10 cellular contexts compared by ENCODE assay signal in the genomic region with DNA sequence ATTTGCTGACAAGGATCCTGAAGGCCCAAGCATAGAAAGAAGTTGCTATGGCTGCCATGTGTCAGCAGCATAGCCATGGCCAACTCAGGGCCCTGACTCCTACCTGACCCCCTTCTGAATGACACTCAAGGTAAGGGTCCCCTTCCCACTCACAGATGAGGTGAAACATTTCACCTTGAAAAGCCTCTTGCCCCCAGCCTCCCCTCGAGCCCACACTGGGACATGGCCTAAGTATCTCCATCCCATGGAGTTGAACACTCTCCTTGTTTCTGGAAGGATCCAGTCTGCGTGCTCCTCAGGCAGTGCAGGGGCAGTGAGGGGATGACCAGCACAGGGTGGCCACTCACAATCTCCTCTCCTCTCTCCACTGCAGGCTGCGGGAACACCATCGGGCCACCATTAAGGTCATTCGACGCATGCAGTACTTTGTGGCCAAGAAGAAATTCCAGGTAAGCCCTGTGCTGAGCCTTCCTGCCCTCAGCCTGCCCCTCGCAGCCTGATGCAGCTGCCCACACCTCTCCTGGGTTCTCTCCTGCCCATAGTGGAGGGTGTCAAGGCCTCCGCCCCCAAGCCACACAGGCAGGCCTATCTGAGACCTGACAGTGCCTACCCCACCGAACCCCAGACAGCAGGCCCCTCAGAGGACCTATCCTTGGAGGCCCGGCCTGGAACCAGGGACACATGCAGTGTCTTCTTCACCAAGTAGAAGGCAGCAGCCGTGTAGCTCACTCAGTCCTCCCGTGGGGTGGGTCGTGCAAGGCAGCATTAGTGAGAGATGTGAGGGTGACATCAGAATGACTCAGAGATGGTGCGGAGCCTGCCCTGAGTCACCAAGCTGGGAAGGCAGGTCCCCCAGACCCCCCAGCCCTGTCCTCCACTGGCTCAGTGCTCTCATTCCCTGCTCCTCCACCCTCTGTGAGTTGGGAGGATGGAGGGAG.
DNase-seq lines count a peak whose midpoint lies in the region; ATAC-seq and TF ChIP-seq lines count a peak whose summit lies in the region.
"Had no signal": no experiment of that assay in that cellular context is flagged by ENCODE, and none has a peak within 500 bp of the region (broad histone marks: within the 10 kb centered on the region; RNA-seq: fewer than 3 reads in every experiment).

No MANE protein-coding gene starts in this region.

- no peaks in the 10 kb centered on the region for H3K36me3 Mint-ChIP-seq in effector memory CD8-positive, alpha-beta T cell (ENCODE audit: insufficient read depth)

- H3K4me3 ChIP-seq in AG10803 (ENCODE audit: low read length) (no peak overlapping the region), choroid plexus epithelial cell (ENCODE audit: low read depth, low read length) (no peak overlapping the region), mucosa of descending colon (no peak overlapping the region)
- H3K4me3 ChIP-seq: skin epidermis had no signal

- H3K36me3 ChIP-seq in mucosa of descending colon (ENCODE audit: low read depth), result no peaks in the 10 kb centered on the region

- H3K9me3 ChIP-seq in mucosa of descending colon, result no peaks in the 10 kb centered on the region

- TF ChIP-seq CTCF in AG10803 (conservative IDR thresholded peaks at IDR 0.05; ENCODE audit: low read length), result no peak
- TF ChIP-seq CTCF in choroid plexus epithelial cell (conservative IDR thresholded peaks at IDR 0.05; ENCODE audit: low read depth, low read length), result no peak
- no peak for TF ChIP-seq CTCF in mucosa of descending colon (IDR thresholded peaks at IDR 0.05)

- no peaks in the 10 kb centered on the region for H3K9me3 Mint-ChIP-seq in effector memory CD8-positive, alpha-beta T cell

- H3K27me3 Mint-ChIP-seq in effector memory CD8-positive, alpha-beta T cell, result peaks cover 14 to 25% of the 10 kb centered on the region in 2 donors

- intact Hi-C loops in mucosa of descending colon (cut with DNase I, micrococcal nuclease), result no loop called here

- ATAC-seq in mucosa of descending colon, result no peak
- no peak for ATAC-seq in GM21390 (IDR thresholded peaks at IDR 0.05; ENCODE audit: unreplicated experiment)
- no peak for ATAC-seq in effector memory CD8-positive, alpha-beta T cell (replicated peaks)
- no peak for ATAC-seq in HG03159 (IDR thresholded peaks at IDR 0.05; ENCODE audit: unreplicated experiment)

- H3K27ac Mint-ChIP-seq in effector memory CD8-positive, alpha-beta T cell, result no peak overlapping the region

- H3K4me3 Mint-ChIP-seq in effector memory CD8-positive, alpha-beta T cell, result no peak overlapping the region

- peaks cover 3 to 10% of the 10 kb centered on the region in 2 donors for H3K4me1 Mint-ChIP-seq in effector memory CD8-positive, alpha-beta T cell (ENCODE audit: low read depth in 2 of 2)

- DNase-seq in AG10803 (ENCODE audit: low read depth), result peak; percentile 55
- DNase-seq in MV-4-11 (lab: John Stamatoyannopoulos, UW), result peak; percentile 22
- peak; percentile 49 for DNase-seq in choroid plexus epithelial cell (ENCODE audit: low read depth)
- DNase-seq in mucosa of descending colon, result peak in 2 of 3 donors; percentile 16 to 29
- DNase-seq in DMS79 treated with DMSO at 0.1 percent for 48 hours (lab: John Stamatoyannopoulos, UW), result no peak
- no peak for DNase-seq in effector memory CD8-positive, alpha-beta T cell
- DNase-seq: NCI-H2171 had no signal

- no peaks in the 10 kb centered on the region for H3K4me1 ChIP-seq in mucosa of descending colon (ENCODE audit: low read depth)

Comparison
In these comparisons a context has a peak if more than half of its experiments do, and no peak if none do; other contexts are left out.
1. DNase-seq: peak in AG10803 (single experiment), MV-4-11 (single experiment), choroid plexus epithelial cell (single experiment) and mucosa of descending colon (2 of 3); none in DMS79 treated with DMSO at 0.1 percent for 48 hours (single experiment) and effector memory CD8-positive, alpha-beta T cell (0 of 3).